ENCODE assay signal across 1 cellular context in genomic region chr15:83380682-83381081, GRCh38.
TF ChIP-seq lines count a peak whose summit lies in the region.

No MANE protein-coding gene starts in this region.

TF ChIP-seq in WTC11, 78 proteins besides CTCF, POLR2A, EP300 and RAD21 (continued from another document):
- TF ChIP-seq PRDM15 (CRISPR knock-in tag; IDR thresholded peaks at IDR 0.05) (no peak), EMX1 (CRISPR knock-in tag; IDR thresholded peaks at IDR 0.05) (no peak), GABPB1 (CRISPR knock-in tag; IDR thresholded peaks at IDR 0.05) (no peak), NFE2L1 (CRISPR knock-in tag; IDR thresholded peaks at IDR 0.05) (no peak)
TF ChIP-seq in WTC11: peak in this region for 0.
